ENCODE assay signal across 34 cellular contexts in genomic region chr6:19911223-19911622, GRCh38.
"Had no signal": no experiment of that assay in that cellular context is flagged by ENCODE, and none has a peak within 500 bp of the region (broad histone marks: within the 10 kb centered on the region; RNA-seq: fewer than 3 reads in every experiment).

No MANE protein-coding gene starts in this region.

- H3K9me3 ChIP-seq: MG63 had no signal

- DNase-seq: Karpas-422, Kasumi-1, MG63, MM.1S, MV-4-11, NCI-H1048, NCI-H1092, NCI-H1092 treated with DMSO at 0.1 percent for 48 hours, NCI-H1105, NCI-H1105 treated with DMSO at 0.1 percent for 48 hours, NCI-H1417, NCI-H1417 treated with DMSO at 0.1 percent for 48 hours, NCI-H1436, NCI-H1436 treated with DMSO at 0.1 percent for 48 hours, NCI-H146, NCI-H1694, NCI-H1694 treated with DMSO at 0.1 percent for 48 hours, NCI-H187, NCI-H187 treated with DMSO at 0.1 percent for 48 hours, NCI-H1930, NCI-H2029, NCI-H2029 treated with DMSO at 0.1 percent for 48 hours, NCI-H2081, NCI-H2081 treated with DMSO at 0.1 percent for 48 hours, NCI-H2107, NCI-H2171, NCI-H2171 treated with DMSO at 0.1 percent for 48 hours, NCI-H2227 treated with DMSO at 0.1 percent for 48 hours, NCI-H226, NCI-H345, NCI-H446, NCI-H446 treated with DMSO at 0.1 percent for 48 hours, NCI-H510A had no signal

- H3K27me3 ChIP-seq: MG63 had no signal

- H3K9ac ChIP-seq: KMS-11 had no signal

- H3K4me2 ChIP-seq: KMS-11 had no signal

- H3K27ac ChIP-seq: KMS-11 had no signal

- H3K36me3 ChIP-seq: MG63 had no signal

- H3K4me3 ChIP-seq: MG63 had no signal
